9 cellular contexts compared by ENCODE assay signal in genomic region chr2:95728878-95729511, GRCh38.
DNase-seq lines count a peak whose midpoint lies in the region; ATAC-seq and TF ChIP-seq lines count a peak whose summit lies in the region.
"Had no signal": no experiment of that assay in that cellular context is flagged by ENCODE, and none has a peak within 500 bp of the region (broad histone marks: within the 10 kb centered on the region; RNA-seq: fewer than 3 reads in every experiment).

No MANE protein-coding gene starts in this region.

- DNase-seq in EH (ENCODE audit: low read depth) (peak; percentile 88), HK-2 (ENCODE audit: unreplicated experiment) (peak; percentile 66), NCI-H748 treated with DMSO at 0.1 percent for 48 hours (lab: John Stamatoyannopoulos, UW) (peak; percentile 67), glomerular visceral epithelial cell (ENCODE audit: extremely low spot score) (peak; percentile 89), prostate gland (ENCODE audit: low spot score) (peak; percentile 72), neural progenitor cell (ENCODE audit: low spot score) (no peak)

- H3K36me3 ChIP-seq in prostate gland (no peaks in the 10 kb centered on the region), neural progenitor cell (no peaks in the 10 kb centered on the region)

- H3K27me3 Mint-ChIP-seq in activated T-helper 17 cell treated with anti-CD3 and anti-CD28 coated beads, Interleukin-2, amount 50 U/mL, for 72 hours, result peaks cover 12% of the 10 kb centered on the region
- peaks cover under 1% of the 10 kb centered on the region for H3K27me3 Mint-ChIP-seq in neural progenitor cell (ENCODE audit: insufficient read depth, low read depth)

- H3K4me3 ChIP-seq in prostate gland (no peak overlapping the region), neural progenitor cell (no peak overlapping the region)

- no peaks in the 10 kb centered on the region for H3K9me3 Mint-ChIP-seq in activated T-helper 17 cell treated with anti-CD3 and anti-CD28 coated beads, Interleukin-2, amount 50 U/mL, for 72 hours
- H3K9me3 Mint-ChIP-seq in neural progenitor cell, result peaks cover 7% of the 10 kb centered on the region
- H3K9me3 Mint-ChIP-seq: activated naive CD4-positive, alpha-beta T cell treated with anti-CD3 and anti-CD28 coated beads, Interleukin-2, amount 50 U/mL, for 24 hours had no signal

- 12% methylated on average over 7 of the region's 7 CpGs for WGBS in prostate gland

- no peak for TF ChIP-seq POLR2A in prostate gland (IDR thresholded peaks at IDR 0.05)

- H3F3A ChIP-seq in neural progenitor cell (ENCODE audit: low read depth), result no peaks in the 10 kb centered on the region

- peak; percentile 44 for ATAC-seq in activated T-helper 17 cell treated with anti-CD3 and anti-CD28 coated beads, Interleukin-2, amount 50 U/mL, for 72 hours (replicated peaks)
- ATAC-seq in HG02610 (IDR thresholded peaks at IDR 0.05; ENCODE audit: unreplicated experiment), result no peak

- peak; percentile 48 to 90 (median 79) for TF ChIP-seq CTCF in prostate gland (IDR thresholded peaks at IDR 0.05)
- TF ChIP-seq CTCF in neural progenitor cell (IDR thresholded peaks at IDR 0.05), result no peak

- no peaks in the 10 kb centered on the region for H3K4me1 ChIP-seq in prostate gland (replicated peaks)
- H3K4me1 ChIP-seq in neural progenitor cell, result no peaks in the 10 kb centered on the region

- H3K4me2 ChIP-seq in neural progenitor cell, result no peak overlapping the region

- H3K9me3 ChIP-seq in prostate gland, result no peaks in the 10 kb centered on the region
- H3K9me3 ChIP-seq in neural progenitor cell (ENCODE audit: low read depth), result peaks cover 3% of the 10 kb centered on the region

- no peaks in the 10 kb centered on the region for H3K79me2 ChIP-seq in neural progenitor cell (ENCODE audit: low read depth)

- H4K20me1 ChIP-seq in neural progenitor cell (ENCODE audit: low read depth), result no peaks in the 10 kb centered on the region

- no peaks in the 10 kb centered on the region for H3K4me1 Mint-ChIP-seq in activated T-helper 17 cell treated with anti-CD3 and anti-CD28 coated beads, Interleukin-2, amount 50 U/mL, for 72 hours
- no peaks in the 10 kb centered on the region for H3K4me1 Mint-ChIP-seq in neural progenitor cell
- H3K4me1 Mint-ChIP-seq: activated naive CD4-positive, alpha-beta T cell treated with anti-CD3 and anti-CD28 coated beads, Interleukin-2, amount 50 U/mL, for 24 hours had no signal

- H2AFZ ChIP-seq in neural progenitor cell (replicated peaks), result no peak overlapping the region

- no peak overlapping the region for H3K27ac Mint-ChIP-seq in activated T-helper 17 cell treated with anti-CD3 and anti-CD28 coated beads, Interleukin-2, amount 50 U/mL, for 72 hours
- H3K27ac Mint-ChIP-seq in neural progenitor cell, result no peak overlapping the region
- H3K27ac Mint-ChIP-seq: activated naive CD4-positive, alpha-beta T cell treated with anti-CD3 and anti-CD28 coated beads, Interleukin-2, amount 50 U/mL, for 24 hours had no signal

- H3K9ac ChIP-seq in neural progenitor cell, result no peak overlapping the region

- H3K36me3 Mint-ChIP-seq in activated T-helper 17 cell treated with anti-CD3 and anti-CD28 coated beads, Interleukin-2, amount 50 U/mL, for 72 hours (ENCODE audit: low read depth), result no peaks in the 10 kb centered on the region
- H3K36me3 Mint-ChIP-seq in neural progenitor cell, result no peaks in the 10 kb centered on the region
- H3K36me3 Mint-ChIP-seq: activated naive CD4-positive, alpha-beta T cell treated with anti-CD3 and anti-CD28 coated beads, Interleukin-2, amount 50 U/mL, for 24 hours had no signal

- H3K27me3 ChIP-seq in prostate gland (replicated peaks; ENCODE audit: insufficient read depth), result no peaks in the 10 kb centered on the region
- no peaks in the 10 kb centered on the region for H3K27me3 ChIP-seq in neural progenitor cell

- H3K27ac ChIP-seq in prostate gland (no peak overlapping the region), neural progenitor cell (no peak overlapping the region)

- intact Hi-C loops in prostate gland (cut with DNase I), result loop anchor here (1.0 to 5.0 kb wide), 2 partner anchors 315 to 382 kb away; no protein-coding TSS in a partner anchor

- H3K4me3 Mint-ChIP-seq in activated T-helper 17 cell treated with anti-CD3 and anti-CD28 coated beads, Interleukin-2, amount 50 U/mL, for 72 hours, result no peak overlapping the region
- H3K4me3 Mint-ChIP-seq in neural progenitor cell, result no peak overlapping the region
- H3K4me3 Mint-ChIP-seq: activated naive CD4-positive, alpha-beta T cell treated with anti-CD3 and anti-CD28 coated beads, Interleukin-2, amount 50 U/mL, for 24 hours had no signal
